In genomic region chr14:98728024-98728423, GRCh38 we compare ENCODE assay signal across 27 cellular contexts.
"Had no signal": no experiment of that assay in that cellular context is flagged by ENCODE, and none has a peak within 500 bp of the region (broad histone marks: within the 10 kb centered on the region; RNA-seq: fewer than 3 reads in every experiment).

No MANE protein-coding gene starts in this region.

- H3K27me3 Mint-ChIP-seq: stimulated activated memory B cell treated with anti-CD40 and anti-IgM and Interleukin-4, amounts not matched to agents 10 μg/mL and 1 μg/mL and 100 μg/mL, for 72 hours; stimulated activated naive CD8-positive, alpha-beta T cell treated with anti-CD3 and anti-CD28 coated beads, Interleukin-15, amount 100 ng/mL, for 72 hours had no signal

- H3K27me3 ChIP-seq: testis, thyroid gland, tibial nerve, upper lobe of left lung, uterus had no signal

- DNase-seq: stimulated activated CD4-positive, alpha-beta T cell treated with anti-CD3 and anti-CD28 coated beads, Interleukin-2, amount 100 ng/mL, for 48 hours; stimulated activated CD4-positive, alpha-beta T cell treated with anti-CD3 and anti-CD28 coated beads, Interleukin-4, amount 100 ng/mL, for 1 hour; stimulated activated CD4-positive, alpha-beta T cell treated with anti-CD3 and anti-CD28 coated beads, Interleukin-4, amount 100 ng/mL, for 24 hours; stimulated activated CD4-positive, alpha-beta T cell treated with anti-CD3 and anti-CD28 coated beads, Interleukin-4, amount 100 ng/mL, for 4 hours; stimulated activated CD8-positive, alpha-beta memory T cell treated with anti-CD3 and anti-CD28 coated beads, Interleukin-4, amount 100 ng/mL, for 48 hours; stimulated activated naive B cell treated with anti-CD40 and anti-IgM and Interleukin-4, amounts not matched to agents 10 μg/mL and 1 μg/mL and 100 μg/mL, for 72 hours; stimulated activated naive CD4-positive, alpha-beta T cell; stimulated activated naive CD4-positive, alpha-beta T cell treated with Interleukin-2 at 50 U/mL for 16 hours; stimulated activated naive CD8-positive, alpha-beta T cell treated with anti-CD3 and anti-CD28 coated beads, Interleukin-15, amount 100 ng/mL, for 72 hours; stimulated activated naive CD8-positive, alpha-beta T cell treated with anti-CD3 and anti-CD28 coated beads, Interleukin-15, Interleukin-2, amounts not matched to agents 100 U/mL and 50 U/mL, for 24 hours; stomach; substantia nigra; testis; thyroid gland; tibial artery; transverse colon; trophoblast cell; upper lobe of left lung; upper lobe of right lung; uterus had no signal

- H3K36me3 ChIP-seq: stomach, suprapubic skin, thoracic aorta, thyroid gland, tibial artery, tibial nerve, transverse colon, upper lobe of left lung, upper lobe of right lung, uterus had no signal

- H3K36me3 Mint-ChIP-seq: stimulated activated effector memory CD8-positive, alpha-beta T cell treated with anti-CD3 and anti-CD28 coated beads, Interleukin-12 subunit alpha, Interleukin-12 subunit beta, amount 100 ng/mL, for 72 hours; stimulated activated memory B cell treated with anti-CD40 and anti-IgM and Interleukin-4, amounts not matched to agents 10 μg/mL and 1 μg/mL and 100 μg/mL, for 72 hours; stimulated activated naive B cell treated with anti-CD40 and anti-IgM and Interleukin-4, amounts not matched to agents 10 μg/mL and 1 μg/mL and 100 μg/mL, for 72 hours; type B pancreatic cell had no signal

- H3K9me3 Mint-ChIP-seq: stimulated activated effector memory CD8-positive, alpha-beta T cell treated with anti-CD3 and anti-CD28 coated beads, Interleukin-12 subunit alpha, Interleukin-12 subunit beta, amount 100 ng/mL, for 72 hours; stimulated activated naive CD8-positive, alpha-beta T cell treated with anti-CD3 and anti-CD28 coated beads, Interleukin-15, amount 100 ng/mL, for 72 hours; stimulated activated naive CD8-positive, alpha-beta T cell treated with anti-CD3 and anti-CD28 coated beads, Interleukin-15, Interleukin-2, amounts not matched to agents 100 ng/mL and 50 ng/mL, for 24 hours; type B pancreatic cell had no signal

- H3K27ac ChIP-seq: stomach, suprapubic skin, testis, thoracic aorta, thyroid gland, tibial artery, tibial nerve, transverse colon, upper lobe of left lung, upper lobe of right lung, uterus had no signal

- ATAC-seq: stimulated activated effector memory CD8-positive, alpha-beta T cell treated with anti-CD3 and anti-CD28 coated beads, Interleukin-12 subunit alpha, Interleukin-12 subunit beta, amount 100 ng/mL, for 72 hours; stimulated activated memory B cell treated with anti-CD40 and anti-IgM and Interleukin-4, amounts not matched to agents 10 μg/mL and 1 μg/mL and 100 μg/mL, for 72 hours; stimulated activated naive B cell treated with anti-CD40 and anti-IgM and Interleukin-4, amounts not matched to agents 10 μg/mL and 1 μg/mL and 100 μg/mL, for 72 hours; stimulated activated naive CD8-positive, alpha-beta T cell treated with anti-CD3 and anti-CD28 coated beads, Interleukin-15, amount 100 ng/mL, for 72 hours; stimulated activated naive CD8-positive, alpha-beta T cell treated with anti-CD3 and anti-CD28 coated beads, Interleukin-15, Interleukin-2, amounts not matched to agents 100 U/mL and 50 U/mL, for 24 hours; upper lobe of right lung had no signal

- H3K27ac Mint-ChIP-seq: stimulated activated effector memory CD8-positive, alpha-beta T cell treated with anti-CD3 and anti-CD28 coated beads, Interleukin-12 subunit alpha, Interleukin-12 subunit beta, amount 100 ng/mL, for 72 hours; stimulated activated memory B cell treated with anti-CD40 and anti-IgM and Interleukin-4, amounts not matched to agents 10 μg/mL and 1 μg/mL and 100 μg/mL, for 72 hours; stimulated activated naive B cell treated with anti-CD40 and anti-IgM and Interleukin-4, amounts not matched to agents 10 μg/mL and 1 μg/mL and 100 μg/mL, for 72 hours; stimulated activated naive CD8-positive, alpha-beta T cell treated with anti-CD3 and anti-CD28 coated beads, Interleukin-15, amount 100 ng/mL, for 72 hours; stimulated activated naive CD8-positive, alpha-beta T cell treated with anti-CD3 and anti-CD28 coated beads, Interleukin-15, Interleukin-2, amounts not matched to agents 100 ng/mL and 50 ng/mL, for 24 hours; type B pancreatic cell had no signal

- H3K4me3 Mint-ChIP-seq: stimulated activated effector memory CD8-positive, alpha-beta T cell treated with anti-CD3 and anti-CD28 coated beads, Interleukin-12 subunit alpha, Interleukin-12 subunit beta, amount 100 ng/mL, for 72 hours; stimulated activated memory B cell treated with anti-CD40 and anti-IgM and Interleukin-4, amounts not matched to agents 10 μg/mL and 1 μg/mL and 100 μg/mL, for 72 hours; stimulated activated naive B cell treated with anti-CD40 and anti-IgM and Interleukin-4, amounts not matched to agents 10 μg/mL and 1 μg/mL and 100 μg/mL, for 72 hours; stimulated activated naive CD8-positive, alpha-beta T cell treated with anti-CD3 and anti-CD28 coated beads, Interleukin-15, amount 100 ng/mL, for 72 hours; stimulated activated naive CD8-positive, alpha-beta T cell treated with anti-CD3 and anti-CD28 coated beads, Interleukin-15, Interleukin-2, amounts not matched to agents 100 ng/mL and 50 ng/mL, for 24 hours; type B pancreatic cell had no signal

- H3K9me3 ChIP-seq: stomach, suprapubic skin, testis, thoracic aorta, thyroid gland, tibial artery, tibial nerve, transverse colon, upper lobe of left lung, upper lobe of right lung, uterus had no signal

- H3K4me1 ChIP-seq: stomach, suprapubic skin, testis, thyroid gland, tibial artery, tibial nerve, transverse colon, upper lobe of left lung, upper lobe of right lung, uterus had no signal

- H3K4me1 Mint-ChIP-seq: stimulated activated effector memory CD8-positive, alpha-beta T cell treated with anti-CD3 and anti-CD28 coated beads, Interleukin-12 subunit alpha, Interleukin-12 subunit beta, amount 100 ng/mL, for 72 hours; stimulated activated memory B cell treated with anti-CD40 and anti-IgM and Interleukin-4, amounts not matched to agents 10 μg/mL and 1 μg/mL and 100 μg/mL, for 72 hours; stimulated activated naive B cell treated with anti-CD40 and anti-IgM and Interleukin-4, amounts not matched to agents 10 μg/mL and 1 μg/mL and 100 μg/mL, for 72 hours; stimulated activated naive CD8-positive, alpha-beta T cell treated with anti-CD3 and anti-CD28 coated beads, Interleukin-15, amount 100 ng/mL, for 72 hours had no signal

- H3K4me3 ChIP-seq: stomach, suprapubic skin, testis, thoracic aorta, thyroid gland, tibial artery, tibial nerve, transverse colon, upper lobe of left lung, upper lobe of right lung, uterus had no signal
